Comparison of ENCODE assay signal across 1 cellular context in genomic region chr10:73992899-73993788, GRCh38.
TF ChIP-seq lines count a peak whose summit lies in the region.

No MANE protein-coding gene starts in this region.

TF ChIP-seq in K562, 482 proteins besides CTCF, POLR2A, EP300 and RAD21 (continued from another document and continues in another):
- TF ChIP-seq BCLAF1 (IDR thresholded peaks at IDR 0.05; ENCODE audit: borderline replicate concordance in 1 of 2, control insufficient read depth in 1 of 2, low read depth in 2 of 2, low read length in 1 of 2), result no peak; a peak in 1 of 4 replicates
- TF ChIP-seq TFAM (CRISPR knock-in tag; conservative IDR thresholded peaks at IDR 0.05), result no peak
- TF ChIP-seq ATF4 (CRISPR knock-in tag; IDR thresholded peaks at IDR 0.05), result 0 out of 2 replicates have a peak, but pooled peaks have one; percentile 6
- no peak for TF ChIP-seq BMI1 (IDR thresholded peaks at IDR 0.05; ENCODE audit: low read length)
- no peak for TF ChIP-seq STAG1 (CRISPR knock-in tag; IDR thresholded peaks at IDR 0.05; ENCODE audit: borderline replicate concordance)
- TF ChIP-seq MAX (CRISPR knock-in tag; IDR thresholded peaks at IDR 0.05), result peak; percentile 74; the same call in 1 of the 2 replicates
- TF ChIP-seq CBX8 (IDR thresholded peaks at IDR 0.05; ENCODE audit: borderline replicate concordance, extremely low read depth, low read depth, low read length, poor library complexity, severe bottlenecking), result no peak
- TF ChIP-seq ZNF644 (tag; IDR thresholded peaks at IDR 0.05; ENCODE audit: low read depth), result peak; percentile 52; the same call in 1 of the 2 replicates
- TF ChIP-seq ZBTB9 (CRISPR knock-in tag; IDR thresholded peaks at IDR 0.05), result peak; percentile 80
- TF ChIP-seq CREB5 (CRISPR knock-in tag; IDR thresholded peaks at IDR 0.05), result no peak
- no peak for TF ChIP-seq SAFB (IDR thresholded peaks at IDR 0.05; ENCODE audit: borderline replicate concordance, low read depth, low read length)
- no peak; the same call in none of the 2 replicates for TF ChIP-seq VEZF1 (CRISPR knock-in tag; IDR thresholded peaks at IDR 0.05)
- peak; percentile 47; the same call in 1 of the 2 replicates for TF ChIP-seq ZNF583 (CRISPR knock-in tag; IDR thresholded peaks at IDR 0.05)
- no peak for TF ChIP-seq JUNB (CRISPR knock-in tag; conservative IDR thresholded peaks at IDR 0.05)
- no peak for TF ChIP-seq DDX20 (tag; IDR thresholded peaks at IDR 0.05; ENCODE audit: low read depth)
- no peak for TF ChIP-seq HNRNPK (IDR thresholded peaks at IDR 0.05; ENCODE audit: low read depth, low read length, poor library complexity, severe bottlenecking)
- no peak; the same call in 1 of the 2 replicates for TF ChIP-seq TEAD2 (tag; IDR thresholded peaks at IDR 0.05)
- no peak for TF ChIP-seq ARHGAP35 (IDR thresholded peaks at IDR 0.05; ENCODE audit: partially characterized antibody)
- TF ChIP-seq ZNF324 (CRISPR knock-in tag; IDR thresholded peaks at IDR 0.05), result no peak; the same call in 1 of the 2 replicates
- TF ChIP-seq ZNF740 (CRISPR knock-in tag; IDR thresholded peaks at IDR 0.05), result no peak
- TF ChIP-seq ZNF740 (tag; IDR thresholded peaks at IDR 0.05), result no peak
- no peak for TF ChIP-seq E2F5 (CRISPR knock-in tag; IDR thresholded peaks at IDR 0.05)
- peak; percentile 92 for TF ChIP-seq LEF1 (IDR thresholded peaks at IDR 0.05)
- no peak; the same call in 1 of the 2 replicates for TF ChIP-seq LCOR (CRISPR knock-in tag; IDR thresholded peaks at IDR 0.05)
- no peak for TF ChIP-seq PATZ1 (CRISPR knock-in tag; IDR thresholded peaks at IDR 0.05; ENCODE audit: borderline replicate concordance)
- no peak for TF ChIP-seq HEY1 (CRISPR knock-in tag; IDR thresholded peaks at IDR 0.05; ENCODE audit: borderline replicate concordance)
- peak; percentile 69; the same call in 1 of the 2 replicates for TF ChIP-seq HES1 (IDR thresholded peaks at IDR 0.05; ENCODE audit: low read depth)
- TF ChIP-seq ZNF318 (IDR thresholded peaks at IDR 0.05; ENCODE audit: borderline replicate concordance in 1 of 2, low read depth in 1 of 2), result 0 out of 4 replicates have a peak, but pooled peaks of 1 of the 2 experiments have one; percentile 13
- TF ChIP-seq ATF1 (CRISPR knock-in tag; IDR thresholded peaks at IDR 0.05), result no peak
- TF ChIP-seq ATF1 (tag; IDR thresholded peaks at IDR 0.05), result peak; percentile 7; the same call in 1 of the 2 replicates
- TF ChIP-seq JUN (IDR thresholded peaks at IDR 0.05; ENCODE audit: borderline replicate concordance, low read depth, low read length), result peak; percentile 50; the same call in 1 of the 2 replicates
- TF ChIP-seq JUN (CRISPR knock-in tag; IDR thresholded peaks at IDR 0.05; ENCODE audit: borderline replicate concordance), result no peak
- no peak for TF ChIP-seq DNMT1 (IDR thresholded peaks at IDR 0.05)
- no peak for TF ChIP-seq TCFL5 (CRISPR knock-in tag; conservative IDR thresholded peaks at IDR 0.05)
- TF ChIP-seq ZNF121 (CRISPR knock-in tag; conservative IDR thresholded peaks at IDR 0.05), result no peak
- TF ChIP-seq NR2F6 (CRISPR knock-in tag; IDR thresholded peaks at IDR 0.05), result no peak
